1 cellular context compared by ENCODE assay signal in the genomic region with DNA sequence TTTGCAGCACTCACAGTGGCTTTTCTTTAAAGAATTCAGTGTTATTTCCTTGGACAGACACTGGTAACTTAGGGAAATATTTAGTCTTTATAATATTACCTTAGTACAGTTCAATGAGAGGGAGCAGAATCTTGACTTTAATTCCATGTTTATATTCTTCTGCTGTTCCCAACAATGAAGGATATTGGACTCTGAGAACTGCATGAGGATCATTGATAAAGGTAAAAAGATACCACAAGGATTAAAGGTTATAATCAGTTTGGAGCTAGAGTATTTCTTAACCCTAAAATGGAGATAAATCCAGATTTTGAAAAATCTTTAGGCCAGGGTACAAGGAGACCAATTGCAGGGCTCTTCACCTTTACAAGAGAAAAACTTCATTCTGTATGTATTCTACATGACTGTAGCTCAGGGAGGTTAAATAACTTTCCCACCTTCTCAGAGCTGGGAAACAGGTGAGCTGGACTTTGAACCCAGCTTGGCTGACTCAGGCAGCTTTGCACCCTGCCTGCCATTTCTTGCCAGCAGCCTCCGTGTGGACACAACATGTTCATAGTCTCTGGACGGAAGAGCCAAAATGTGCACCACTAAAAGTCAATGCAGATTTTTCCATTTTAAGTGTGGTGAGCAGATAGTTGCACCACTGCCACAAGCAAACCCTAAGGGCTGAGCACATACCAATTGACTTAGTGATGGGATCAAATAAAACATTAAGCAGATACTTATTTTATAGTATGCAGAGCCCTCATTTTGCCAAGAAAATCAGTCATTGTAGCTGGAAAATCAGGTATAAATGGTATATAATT.
A peak's percentile ranks its signal among the peaks of the same experiment; 100 is the strongest.
TF ChIP-seq lines count a peak whose summit lies in the region.

No MANE protein-coding gene starts in this region.

TF ChIP-seq in HepG2, 621 proteins besides CTCF, POLR2A, EP300 and RAD21 (continued from another document and continues in another):
- TF ChIP-seq, protein P1, sequence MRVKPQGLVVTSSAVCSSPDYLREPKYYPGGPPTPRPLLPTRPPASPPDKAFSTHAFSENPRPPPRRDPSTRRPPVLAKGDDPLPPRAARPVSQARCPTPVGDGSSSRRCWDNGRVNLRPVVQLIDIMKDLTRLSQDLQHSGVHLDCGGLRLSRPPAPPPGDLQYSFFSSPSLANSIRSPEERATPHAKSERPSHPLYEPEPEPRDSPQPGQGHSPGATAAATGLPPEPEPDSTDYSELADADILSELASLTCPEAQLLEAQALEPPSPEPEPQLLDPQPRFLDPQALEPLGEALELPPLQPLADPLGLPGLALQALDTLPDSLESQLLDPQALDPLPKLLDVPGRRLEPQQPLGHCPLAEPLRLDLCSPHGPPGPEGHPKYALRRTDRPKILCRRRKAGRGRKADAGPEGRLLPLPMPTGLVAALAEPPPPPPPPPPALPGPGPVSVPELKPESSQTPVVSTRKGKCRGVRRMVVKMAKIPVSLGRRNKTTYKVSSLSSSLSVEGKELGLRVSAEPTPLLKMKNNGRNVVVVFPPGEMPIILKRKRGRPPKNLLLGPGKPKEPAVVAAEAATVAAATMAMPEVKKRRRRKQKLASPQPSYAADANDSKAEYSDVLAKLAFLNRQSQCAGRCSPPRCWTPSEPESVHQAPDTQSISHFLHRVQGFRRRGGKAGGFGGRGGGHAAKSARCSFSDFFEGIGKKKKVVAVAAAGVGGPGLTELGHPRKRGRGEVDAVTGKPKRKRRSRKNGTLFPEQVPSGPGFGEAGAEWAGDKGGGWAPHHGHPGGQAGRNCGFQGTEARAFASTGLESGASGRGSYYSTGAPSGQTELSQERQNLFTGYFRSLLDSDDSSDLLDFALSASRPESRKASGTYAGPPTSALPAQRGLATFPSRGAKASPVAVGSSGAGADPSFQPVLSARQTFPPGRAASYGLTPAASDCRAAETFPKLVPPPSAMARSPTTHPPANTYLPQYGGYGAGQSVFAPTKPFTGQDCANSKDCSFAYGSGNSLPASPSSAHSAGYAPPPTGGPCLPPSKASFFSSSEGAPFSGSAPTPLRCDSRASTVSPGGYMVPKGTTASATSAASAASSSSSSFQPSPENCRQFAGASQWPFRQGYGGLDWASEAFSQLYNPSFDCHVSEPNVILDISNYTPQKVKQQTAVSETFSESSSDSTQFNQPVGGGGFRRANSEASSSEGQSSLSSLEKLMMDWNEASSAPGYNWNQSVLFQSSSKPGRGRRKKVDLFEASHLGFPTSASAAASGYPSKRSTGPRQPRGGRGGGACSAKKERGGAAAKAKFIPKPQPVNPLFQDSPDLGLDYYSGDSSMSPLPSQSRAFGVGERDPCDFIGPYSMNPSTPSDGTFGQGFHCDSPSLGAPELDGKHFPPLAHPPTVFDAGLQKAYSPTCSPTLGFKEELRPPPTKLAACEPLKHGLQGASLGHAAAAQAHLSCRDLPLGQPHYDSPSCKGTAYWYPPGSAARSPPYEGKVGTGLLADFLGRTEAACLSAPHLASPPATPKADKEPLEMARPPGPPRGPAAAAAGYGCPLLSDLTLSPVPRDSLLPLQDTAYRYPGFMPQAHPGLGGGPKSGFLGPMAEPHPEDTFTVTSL (CRISPR knock-in tag; IDR thresholded peaks at IDR 0.05; ENCODE audit: borderline replicate concordance), result peak; percentile 91; the same call in 1 of the 2 replicates
- TF ChIP-seq, protein P2, sequence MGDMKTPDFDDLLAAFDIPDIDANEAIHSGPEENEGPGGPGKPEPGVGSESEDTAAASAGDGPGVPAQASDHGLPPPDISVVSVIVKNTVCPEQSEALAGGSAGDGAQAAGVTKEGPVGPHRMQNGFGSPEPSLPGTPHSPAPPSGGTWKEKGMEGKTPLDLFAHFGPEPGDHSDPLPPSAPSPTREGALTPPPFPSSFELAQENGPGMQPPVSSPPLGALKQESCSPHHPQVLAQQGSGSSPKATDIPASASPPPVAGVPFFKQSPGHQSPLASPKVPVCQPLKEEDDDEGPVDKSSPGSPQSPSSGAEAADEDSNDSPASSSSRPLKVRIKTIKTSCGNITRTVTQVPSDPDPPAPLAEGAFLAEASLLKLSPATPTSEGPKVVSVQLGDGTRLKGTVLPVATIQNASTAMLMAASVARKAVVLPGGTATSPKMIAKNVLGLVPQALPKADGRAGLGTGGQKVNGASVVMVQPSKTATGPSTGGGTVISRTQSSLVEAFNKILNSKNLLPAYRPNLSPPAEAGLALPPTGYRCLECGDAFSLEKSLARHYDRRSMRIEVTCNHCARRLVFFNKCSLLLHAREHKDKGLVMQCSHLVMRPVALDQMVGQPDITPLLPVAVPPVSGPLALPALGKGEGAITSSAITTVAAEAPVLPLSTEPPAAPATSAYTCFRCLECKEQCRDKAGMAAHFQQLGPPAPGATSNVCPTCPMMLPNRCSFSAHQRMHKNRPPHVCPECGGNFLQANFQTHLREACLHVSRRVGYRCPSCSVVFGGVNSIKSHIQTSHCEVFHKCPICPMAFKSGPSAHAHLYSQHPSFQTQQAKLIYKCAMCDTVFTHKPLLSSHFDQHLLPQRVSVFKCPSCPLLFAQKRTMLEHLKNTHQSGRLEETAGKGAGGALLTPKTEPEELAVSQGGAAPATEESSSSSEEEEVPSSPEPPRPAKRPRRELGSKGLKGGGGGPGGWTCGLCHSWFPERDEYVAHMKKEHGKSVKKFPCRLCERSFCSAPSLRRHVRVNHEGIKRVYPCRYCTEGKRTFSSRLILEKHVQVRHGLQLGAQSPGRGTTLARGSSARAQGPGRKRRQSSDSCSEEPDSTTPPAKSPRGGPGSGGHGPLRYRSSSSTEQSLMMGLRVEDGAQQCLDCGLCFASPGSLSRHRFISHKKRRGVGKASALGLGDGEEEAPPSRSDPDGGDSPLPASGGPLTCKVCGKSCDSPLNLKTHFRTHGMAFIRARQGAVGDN (CRISPR knock-in tag; IDR thresholded peaks at IDR 0.05), result peak; percentile 38; the same call in 1 of the 2 replicates
- no peak for TF ChIP-seq KDM4B (CRISPR knock-in tag; IDR thresholded peaks at IDR 0.05)
- no peak for TF ChIP-seq ZNF546 (CRISPR knock-in tag; conservative IDR thresholded peaks at IDR 0.05)
- peak; percentile 57; the same call in 1 of the 2 replicates for TF ChIP-seq KDM2A (CRISPR knock-in tag; IDR thresholded peaks at IDR 0.05; ENCODE audit: borderline replicate concordance, low read depth)
- TF ChIP-seq PPARG (CRISPR knock-in tag; conservative IDR thresholded peaks at IDR 0.05), result 0 out of 2 replicates have a peak, but pooled peaks have one; percentile 36
- 0 out of 2 replicates have a peak, but pooled peaks have one; percentile 21 for TF ChIP-seq ZNF607 (CRISPR knock-in tag; IDR thresholded peaks at IDR 0.05; ENCODE audit: borderline replicate concordance)
- TF ChIP-seq, protein P3, sequence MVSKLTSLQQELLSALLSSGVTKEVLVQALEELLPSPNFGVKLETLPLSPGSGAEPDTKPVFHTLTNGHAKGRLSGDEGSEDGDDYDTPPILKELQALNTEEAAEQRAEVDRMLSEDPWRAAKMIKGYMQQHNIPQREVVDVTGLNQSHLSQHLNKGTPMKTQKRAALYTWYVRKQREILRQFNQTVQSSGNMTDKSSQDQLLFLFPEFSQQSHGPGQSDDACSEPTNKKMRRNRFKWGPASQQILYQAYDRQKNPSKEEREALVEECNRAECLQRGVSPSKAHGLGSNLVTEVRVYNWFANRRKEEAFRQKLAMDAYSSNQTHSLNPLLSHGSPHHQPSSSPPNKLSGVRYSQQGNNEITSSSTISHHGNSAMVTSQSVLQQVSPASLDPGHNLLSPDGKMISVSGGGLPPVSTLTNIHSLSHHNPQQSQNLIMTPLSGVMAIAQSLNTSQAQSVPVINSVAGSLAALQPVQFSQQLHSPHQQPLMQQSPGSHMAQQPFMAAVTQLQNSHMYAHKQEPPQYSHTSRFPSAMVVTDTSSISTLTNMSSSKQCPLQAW (CRISPR knock-in tag; IDR thresholded peaks at IDR 0.05), result peak; percentile 60
- TF ChIP-seq, protein P4, sequence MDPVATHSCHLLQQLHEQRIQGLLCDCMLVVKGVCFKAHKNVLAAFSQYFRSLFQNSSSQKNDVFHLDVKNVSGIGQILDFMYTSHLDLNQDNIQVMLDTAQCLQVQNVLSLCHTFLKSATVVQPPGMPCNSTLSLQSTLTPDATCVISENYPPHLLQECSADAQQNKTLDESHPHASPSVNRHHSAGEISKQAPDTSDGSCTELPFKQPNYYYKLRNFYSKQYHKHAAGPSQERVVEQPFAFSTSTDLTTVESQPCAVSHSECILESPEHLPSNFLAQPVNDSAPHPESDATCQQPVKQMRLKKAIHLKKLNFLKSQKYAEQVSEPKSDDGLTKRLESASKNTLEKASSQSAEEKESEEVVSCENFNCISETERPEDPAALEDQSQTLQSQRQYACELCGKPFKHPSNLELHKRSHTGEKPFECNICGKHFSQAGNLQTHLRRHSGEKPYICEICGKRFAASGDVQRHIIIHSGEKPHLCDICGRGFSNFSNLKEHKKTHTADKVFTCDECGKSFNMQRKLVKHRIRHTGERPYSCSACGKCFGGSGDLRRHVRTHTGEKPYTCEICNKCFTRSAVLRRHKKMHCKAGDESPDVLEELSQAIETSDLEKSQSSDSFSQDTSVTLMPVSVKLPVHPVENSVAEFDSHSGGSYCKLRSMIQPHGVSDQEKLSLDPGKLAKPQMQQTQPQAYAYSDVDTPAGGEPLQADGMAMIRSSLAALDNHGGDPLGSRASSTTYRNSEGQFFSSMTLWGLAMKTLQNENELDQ (CRISPR knock-in tag; IDR thresholded peaks at IDR 0.05; ENCODE audit: borderline replicate concordance), result no peak
- no peak for TF ChIP-seq TEAD2 (CRISPR knock-in tag; IDR thresholded peaks at IDR 0.05)
- TF ChIP-seq ZMYM3 (CRISPR knock-in tag; IDR thresholded peaks at IDR 0.05), result peak; percentile 90
- TF ChIP-seq HNRNPL (IDR thresholded peaks at IDR 0.05; ENCODE audit: low read depth, low read length), result no peak
- TF ChIP-seq JUN (CRISPR knock-in tag; IDR thresholded peaks at IDR 0.05), result peak; percentile 52; the same call in 1 of the 2 replicates
- TF ChIP-seq ZNF253 (CRISPR knock-in tag; IDR thresholded peaks at IDR 0.05; ENCODE audit: borderline replicate concordance), result no peak
- TF ChIP-seq NBN (conservative IDR thresholded peaks at IDR 0.05), result no peak
- TF ChIP-seq HOXA3 (CRISPR knock-in tag; IDR thresholded peaks at IDR 0.05), result peak; percentile 83
- 0 out of 2 replicates have a peak, but pooled peaks have one; percentile 32 for TF ChIP-seq ZNF629 (CRISPR knock-in tag; conservative IDR thresholded peaks at IDR 0.05)
- TF ChIP-seq TEAD3 (CRISPR knock-in tag; optimal IDR thresholded peaks at IDR 0.05; ENCODE audit: borderline replicate concordance), result peak; percentile 90
- TF ChIP-seq PHF8 (CRISPR knock-in tag; IDR thresholded peaks at IDR 0.05), result peak; percentile 27; the same call in 1 of the 2 replicates
- TF ChIP-seq, protein P5, sequence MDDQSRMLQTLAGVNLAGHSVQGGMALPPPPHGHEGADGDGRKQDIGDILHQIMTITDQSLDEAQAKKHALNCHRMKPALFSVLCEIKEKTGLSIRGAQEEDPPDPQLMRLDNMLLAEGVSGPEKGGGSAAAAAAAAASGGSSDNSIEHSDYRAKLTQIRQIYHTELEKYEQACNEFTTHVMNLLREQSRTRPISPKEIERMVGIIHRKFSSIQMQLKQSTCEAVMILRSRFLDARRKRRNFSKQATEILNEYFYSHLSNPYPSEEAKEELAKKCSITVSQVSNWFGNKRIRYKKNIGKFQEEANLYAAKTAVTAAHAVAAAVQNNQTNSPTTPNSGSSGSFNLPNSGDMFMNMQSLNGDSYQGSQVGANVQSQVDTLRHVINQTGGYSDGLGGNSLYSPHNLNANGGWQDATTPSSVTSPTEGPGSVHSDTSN (CRISPR knock-in tag; IDR thresholded peaks at IDR 0.05; ENCODE audit: borderline replicate concordance), result no peak
- TF ChIP-seq, protein P6, sequence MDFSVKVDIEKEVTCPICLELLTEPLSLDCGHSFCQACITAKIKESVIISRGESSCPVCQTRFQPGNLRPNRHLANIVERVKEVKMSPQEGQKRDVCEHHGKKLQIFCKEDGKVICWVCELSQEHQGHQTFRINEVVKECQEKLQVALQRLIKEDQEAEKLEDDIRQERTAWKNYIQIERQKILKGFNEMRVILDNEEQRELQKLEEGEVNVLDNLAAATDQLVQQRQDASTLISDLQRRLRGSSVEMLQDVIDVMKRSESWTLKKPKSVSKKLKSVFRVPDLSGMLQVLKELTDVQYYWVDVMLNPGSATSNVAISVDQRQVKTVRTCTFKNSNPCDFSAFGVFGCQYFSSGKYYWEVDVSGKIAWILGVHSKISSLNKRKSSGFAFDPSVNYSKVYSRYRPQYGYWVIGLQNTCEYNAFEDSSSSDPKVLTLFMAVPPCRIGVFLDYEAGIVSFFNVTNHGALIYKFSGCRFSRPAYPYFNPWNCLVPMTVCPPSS (IDR thresholded peaks at IDR 0.05), result no peak
- TF ChIP-seq, protein P7, sequence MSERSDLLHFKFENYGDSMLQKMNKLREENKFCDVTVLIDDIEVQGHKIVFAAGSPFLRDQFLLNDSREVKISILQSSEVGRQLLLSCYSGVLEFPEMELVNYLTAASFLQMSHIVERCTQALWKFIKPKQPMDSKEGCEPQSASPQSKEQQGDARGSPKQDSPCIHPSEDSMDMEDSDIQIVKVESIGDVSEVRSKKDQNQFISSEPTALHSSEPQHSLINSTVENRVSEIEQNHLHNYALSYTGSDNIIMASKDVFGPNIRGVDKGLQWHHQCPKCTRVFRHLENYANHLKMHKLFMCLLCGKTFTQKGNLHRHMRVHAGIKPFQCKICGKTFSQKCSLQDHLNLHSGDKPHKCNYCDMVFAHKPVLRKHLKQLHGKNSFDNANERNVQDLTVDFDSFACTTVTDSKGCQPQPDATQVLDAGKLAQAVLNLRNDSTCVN (CRISPR knock-in tag; IDR thresholded peaks at IDR 0.05; ENCODE audit: borderline replicate concordance), result peak; percentile 84
- peak; percentile 94 for TF ChIP-seq MED1 (CRISPR knock-in tag; IDR thresholded peaks at IDR 0.05)
- TF ChIP-seq, protein P8, sequence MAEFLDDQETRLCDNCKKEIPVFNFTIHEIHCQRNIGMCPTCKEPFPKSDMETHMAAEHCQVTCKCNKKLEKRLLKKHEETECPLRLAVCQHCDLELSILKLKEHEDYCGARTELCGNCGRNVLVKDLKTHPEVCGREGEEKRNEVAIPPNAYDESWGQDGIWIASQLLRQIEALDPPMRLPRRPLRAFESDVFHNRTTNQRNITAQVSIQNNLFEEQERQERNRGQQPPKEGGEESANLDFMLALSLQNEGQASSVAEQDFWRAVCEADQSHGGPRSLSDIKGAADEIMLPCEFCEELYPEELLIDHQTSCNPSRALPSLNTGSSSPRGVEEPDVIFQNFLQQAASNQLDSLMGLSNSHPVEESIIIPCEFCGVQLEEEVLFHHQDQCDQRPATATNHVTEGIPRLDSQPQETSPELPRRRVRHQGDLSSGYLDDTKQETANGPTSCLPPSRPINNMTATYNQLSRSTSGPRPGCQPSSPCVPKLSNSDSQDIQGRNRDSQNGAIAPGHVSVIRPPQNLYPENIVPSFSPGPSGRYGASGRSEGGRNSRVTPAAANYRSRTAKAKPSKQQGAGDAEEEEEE (CRISPR knock-in tag; IDR thresholded peaks at IDR 0.05; ENCODE audit: borderline replicate concordance), result no peak
- TF ChIP-seq, protein P9, sequence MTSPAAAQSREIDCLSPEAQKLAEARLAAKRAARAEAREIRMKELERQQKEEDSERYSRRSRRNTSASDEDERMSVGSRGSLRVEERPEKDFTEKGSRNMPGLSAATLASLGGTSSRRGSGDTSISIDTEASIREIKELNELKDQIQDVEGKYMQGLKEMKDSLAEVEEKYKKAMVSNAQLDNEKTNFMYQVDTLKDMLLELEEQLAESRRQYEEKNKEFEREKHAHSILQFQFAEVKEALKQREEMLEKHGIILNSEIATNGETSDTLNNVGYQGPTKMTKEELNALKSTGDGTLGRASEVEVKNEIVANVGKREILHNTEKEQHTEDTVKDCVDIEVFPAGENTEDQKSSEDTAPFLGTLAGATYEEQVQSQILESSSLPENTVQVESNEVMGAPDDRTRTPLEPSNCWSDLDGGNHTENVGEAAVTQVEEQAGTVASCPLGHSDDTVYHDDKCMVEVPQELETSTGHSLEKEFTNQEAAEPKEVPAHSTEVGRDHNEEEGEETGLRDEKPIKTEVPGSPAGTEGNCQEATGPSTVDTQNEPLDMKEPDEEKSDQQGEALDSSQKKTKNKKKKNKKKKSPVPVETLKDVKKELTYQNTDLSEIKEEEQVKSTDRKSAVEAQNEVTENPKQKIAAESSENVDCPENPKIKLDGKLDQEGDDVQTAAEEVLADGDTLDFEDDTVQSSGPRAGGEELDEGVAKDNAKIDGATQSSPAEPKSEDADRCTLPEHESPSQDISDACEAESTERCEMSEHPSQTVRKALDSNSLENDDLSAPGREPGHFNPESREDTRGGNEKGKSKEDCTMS (CRISPR knock-in tag; conservative IDR thresholded peaks at IDR 0.05), result no peak; the same call in 1 of the 2 replicates
- 0 out of 2 replicates have a peak, but pooled peaks have one; percentile 44 for TF ChIP-seq SALL2 (CRISPR knock-in tag; IDR thresholded peaks at IDR 0.05)
- TF ChIP-seq ZNF761 (CRISPR knock-in tag; conservative IDR thresholded peaks at IDR 0.05), result no peak
